8 cellular contexts compared by ENCODE assay signal in genomic region chr3:151282921-151283320, GRCh38. TPM values are rescaled to one million over a fixed set of nuclear protein-coding genes. Genes with fewer than 3 reads are reported as not detected.
DNase-seq lines count a peak whose midpoint lies in the region; ATAC-seq and TF ChIP-seq lines count a peak whose summit lies in the region.

No MANE protein-coding gene starts in this region.

- H3K9me3 ChIP-seq in A673 (ENCODE audit: low read depth, low read length, poor library complexity, severe bottlenecking) = no peaks in the 10 kb centered on the region

- H3K4me3 ChIP-seq in A673 (ENCODE audit: low read depth, low read length, poor library complexity, severe bottlenecking) = no peak overlapping the region

- in situ Hi-C loops in KBM-7 (cut with MboI; ENCODE audit: low pct_unique_long_range_greater_than_20kb, low sequenced_read_pairs) = loop anchor here (10.0 kb wide), 1 partner anchor 118 kb away; no protein-coding TSS in a partner anchor

- ATAC-seq in GM19452 (IDR thresholded peaks at IDR 0.05; ENCODE audit: unreplicated experiment) = no peak

- POLR2A ChIA-PET in A673 (lab: Charles Lee; ENCODE audit: low non-redundant PET) = no interaction called here

- BruUV-seq in A673 (replicated peaks; lab: Mats Ljungman, UMichigan) = no TSS peak

- no peaks in the 10 kb centered on the region for H3K4me1 ChIP-seq in A673 (ENCODE audit: insufficient read depth, low read length, poor library complexity, severe bottlenecking)

- CTCF ChIA-PET in A673 (lab: Charles Lee) = no interaction called here

- no peaks in the 10 kb centered on the region for H3K36me3 ChIP-seq in A673 (ENCODE audit: insufficient read depth, low read length, poor library complexity, severe bottlenecking)

- H3K27ac ChIP-seq in A673 (ENCODE audit: low read depth, low read length, poor library complexity, severe bottlenecking) = no peak overlapping the region

- H3K27me3 ChIP-seq in A673 (replicated peaks; ENCODE audit: insufficient read depth, low read depth, low read length, poor library complexity) = no peaks in the 10 kb centered on the region

- peak; percentile 73 for DNase-seq in A673 (ENCODE audit: low spot score)
- peak; percentile 36 for DNase-seq in GM10266 (ENCODE audit: extremely low spot score)
- peak; percentile 65 for DNase-seq in KBM-7
- peak; percentile 71 for DNase-seq in RKO (ENCODE audit: low spot score)
- DNase-seq in dermis blood vessel endothelial cell = peak; percentile 74
- DNase-seq in medulla oblongata (ENCODE audit: extremely low spot score) = peak; percentile 90
- DNase-seq in stimulated activated CD8-positive, alpha-beta memory T cell treated with anti-CD3 and anti-CD28 coated beads, Interleukin-4, amount 100 ng/mL, for 48 hours = no peak

- intact Hi-C loops in A673 (cut with micrococcal nuclease; ENCODE audit: unreplicated experiment) = loop anchor here (1.0 to 10.0 kb wide), 3 partner anchors 56 to 382 kb away; no protein-coding TSS in a partner anchor

- TF ChIP-seq CTCF in A673 (conservative IDR thresholded peaks at IDR 0.05; ENCODE audit: low read depth, low read length) = peak; percentile 67
- peak; percentile 48 for TF ChIP-seq CTCF in GM10266 (IDR thresholded peaks at IDR 0.05; ENCODE audit: control insufficient read depth, insufficient read depth, low read depth, missing control alignments)

RNA-seq across cellular contexts. Expression of gene P2RY14, which starts 4.6 kb away (rescaled TPM):
- not detected in 2 replicates for total RNA-seq in A673 (2021)
- total RNA-seq in dermis blood vessel endothelial cell = not detected in 2 replicates

RNA-seq across cellular contexts. Expression of gene GPR87, which starts 33.7 kb away (rescaled TPM):
- total RNA-seq in A673 (2021) (not detected in 2 replicates), dermis blood vessel endothelial cell (not detected in 2 replicates)

RNA-seq across cellular contexts. Expression of gene P2RY13, which starts 46.4 kb away (rescaled TPM):
- not detected in 2 replicates for total RNA-seq in A673 (2021)
- total RNA-seq in dermis blood vessel endothelial cell = not detected in 2 replicates
